Comparison of ENCODE assay signal across 8 cellular contexts in genomic region chr7:105531797-105532671, GRCh38. TPM values are rescaled to one million over a fixed set of nuclear protein-coding genes. Genes with fewer than 3 reads are reported as not detected.
DNase-seq lines count a peak whose midpoint lies in the region; ATAC-seq and TF ChIP-seq lines count a peak whose summit lies in the region.

TSS of gene RINT1 (plus strand) at chr7:105532201. CDS start at chr7:105532316, 115 bp downstream.

- 2% methylated on average over 42 of the region's 42 CpGs for WGBS in liver

- DNase-seq in CD14-positive monocyte (ENCODE audit: low spot score) = peak; percentile 92
- DNase-seq in NCI-H526 treated with DMSO at 0.1 percent for 48 hours (lab: John Stamatoyannopoulos, UW) = peak; percentile 93
- peak; percentile 87 for DNase-seq in activated CD4-positive, alpha-beta T cell treated with anti-CD3 and anti-CD28 coated beads, Interleukin-2, amount 50 U/mL, for 1 hour
- peak; percentile 92 for DNase-seq in stimulated activated CD4-positive, alpha-beta T cell treated with anti-CD3 and anti-CD28 coated beads, Interleukin-4, amount 100 ng/mL, for 24 hours

- peak within 1 kb of the TSS; percentile 80 to 83 for H3K27ac ChIP-seq in liver (ENCODE audit: low read depth in 1 of 2, low read length in 2 of 2)

- peak within 1 kb of the TSS; percentile 87 to 96 (median 94) for H3K4me3 ChIP-seq in liver (ENCODE audit: low read depth in 1 of 3, low read length in 3 of 3)

- ATAC-seq in GM19328 (IDR thresholded peaks at IDR 0.05; ENCODE audit: unreplicated experiment) (peak; percentile 92), HG03520 (IDR thresholded peaks at IDR 0.05; ENCODE audit: unreplicated experiment) (peak; percentile 89)

- TF ChIP-seq CTCF in CD14-positive monocyte (IDR thresholded peaks at IDR 0.05) (peak; percentile 84), liver (IDR thresholded peaks at IDR 0.05; ENCODE audit: low read depth, low read length, missing input control) (peak; percentile 62)

- H3K36me3 ChIP-seq in liver (ENCODE audit: control insufficient read depth in 4 of 4, insufficient read depth in 3 of 4, low read depth in 1 of 4, low read length in 3 of 4) = peaks cover 0 to 2% (median under 1%) of the 10 kb centered on the region in 4 donors

- no peaks in the 10 kb centered on the region for H3K27me3 ChIP-seq in liver (ENCODE audit: control insufficient read depth in 4 of 4, insufficient read depth in 4 of 4, low read length in 3 of 4)

- H3K9me3 ChIP-seq in liver (ENCODE audit: control insufficient read depth in 4 of 4, low read length in 3 of 4) = no peaks in the 10 kb centered on the region

- H3K4me3 Mint-ChIP-seq in CD14-positive monocyte = peak within 1 kb of the TSS; percentile 90 to 95
- H3K4me3 Mint-ChIP-seq in dendritic cell treated with granulocyte-macrophage colony-stimulating factor and Interleukin-4, amounts not matched to agents 40 ng/mL and 50 ng/mL, for 4 days = peak within 1 kb of the TSS; percentile 92

- H3K9me3 Mint-ChIP-seq in CD14-positive monocyte = no peaks in the 10 kb centered on the region
- H3K9me3 Mint-ChIP-seq in dendritic cell treated with granulocyte-macrophage colony-stimulating factor and Interleukin-4, amounts not matched to agents 40 ng/mL and 50 ng/mL, for 4 days = no peaks in the 10 kb centered on the region

- no peaks in the 10 kb centered on the region for H3K27me3 Mint-ChIP-seq in CD14-positive monocyte (ENCODE audit: low read depth in 3 of 3)
- H3K27me3 Mint-ChIP-seq in dendritic cell treated with granulocyte-macrophage colony-stimulating factor and Interleukin-4, amounts not matched to agents 40 ng/mL and 50 ng/mL, for 4 days = no peaks in the 10 kb centered on the region

- intact Hi-C loops in CD14-positive monocyte (cut with micrococcal nuclease) = no loop called here
- intact Hi-C loops in dendritic cell treated with granulocyte-macrophage colony-stimulating factor and Interleukin-4, amounts not matched to agents 40 ng/mL and 50 ng/mL, for 4 days (cut with micrococcal nuclease) = loop anchor here (1.0 kb wide), 1 partner anchor 10 kb away; the partner anchor contains the start of gene PUS7

- H3K27ac Mint-ChIP-seq in CD14-positive monocyte = peak within 1 kb of the TSS; percentile 82 to 95 (median 89)
- H3K27ac Mint-ChIP-seq in dendritic cell treated with granulocyte-macrophage colony-stimulating factor and Interleukin-4, amounts not matched to agents 40 ng/mL and 50 ng/mL, for 4 days = peak within 1 kb of the TSS; percentile 94

- H3K4me1 Mint-ChIP-seq in CD14-positive monocyte = peaks cover 23% of the 10 kb centered on the region
- peaks cover 22% of the 10 kb centered on the region for H3K4me1 Mint-ChIP-seq in dendritic cell treated with granulocyte-macrophage colony-stimulating factor and Interleukin-4, amounts not matched to agents 40 ng/mL and 50 ng/mL, for 4 days (ENCODE audit: low read depth)

- peak; percentile 40 to 62 for TF ChIP-seq RAD21 in liver (IDR thresholded peaks at IDR 0.05)

- H3K4me1 ChIP-seq in liver (ENCODE audit: control insufficient read depth in 4 of 4, insufficient read depth in 4 of 4, low read length in 3 of 4) = peaks cover 0 to 17% (median 15%) of the 10 kb centered on the region in 4 donors

- peak within 1 kb of the TSS; percentile 79 to 85 for H3K9ac ChIP-seq in liver (ENCODE audit: low read depth in 1 of 2, low read length in 2 of 2)

- H3K36me3 Mint-ChIP-seq in CD14-positive monocyte = peaks cover 2 to 13% of the 10 kb centered on the region in 2 donors
- H3K36me3 Mint-ChIP-seq in dendritic cell treated with granulocyte-macrophage colony-stimulating factor and Interleukin-4, amounts not matched to agents 40 ng/mL and 50 ng/mL, for 4 days (ENCODE audit: low read depth) = peaks cover 22% of the 10 kb centered on the region

TF ChIP-seq in liver, 16 proteins besides CTCF, POLR2A, EP300 and RAD21:
- TF ChIP-seq ATF3 (IDR thresholded peaks at IDR 0.05) = no peak
- TF ChIP-seq SP1 (IDR thresholded peaks at IDR 0.05) = peak; percentile 61
- peak; percentile 73 for TF ChIP-seq REST (IDR thresholded peaks at IDR 0.05)
- TF ChIP-seq EGR1 (IDR thresholded peaks at IDR 0.05; ENCODE audit: low read depth in 2 of 2) = no peak
- peak in 1 of 2 donors; percentile 63 for TF ChIP-seq HNF4A (conservative IDR thresholded peaks at IDR 0.05)
- peak in 1 of 2 donors; percentile 31 for TF ChIP-seq JUND (IDR thresholded peaks at IDR 0.05)
- no peak for TF ChIP-seq ZBTB33 (IDR thresholded peaks at IDR 0.05)
- TF ChIP-seq NR2F2 (IDR thresholded peaks at IDR 0.05) = no peak
- TF ChIP-seq HNF4G (IDR thresholded peaks at IDR 0.05) = no peak
- TF ChIP-seq YY1 (IDR thresholded peaks at IDR 0.05) = peak; percentile 80
- peak; percentile 98 for TF ChIP-seq TAF1 (conservative IDR thresholded peaks at IDR 0.05)
- TF ChIP-seq MAX (IDR thresholded peaks at IDR 0.05) = peak; percentile 46
- no peak for TF ChIP-seq FOXA2 (IDR thresholded peaks at IDR 0.05)
- no peak for TF ChIP-seq FOXA1 (IDR thresholded peaks at IDR 0.05)
- peak; percentile 25 to 85 for TF ChIP-seq GABPA (IDR thresholded peaks at IDR 0.05 in 1 of 2, conservative IDR thresholded peaks at IDR 0.05 in 1 of 2)
- TF ChIP-seq RXRA (IDR thresholded peaks at IDR 0.05) = peak in 1 of 2 donors; percentile 61
TF ChIP-seq in liver: peak in this region for 9.

RNA-seq across cellular contexts. Expression of gene RINT1, which starts in this region (rescaled TPM):
- 1 to 10 TPM; 3.2 to 5.2 TPM for polyA plus RNA-seq in CD14-positive monocyte
- 10 to 100 TPM in 1 of 2 donors, 1 to 10 TPM in 1; 7.5 to 10.9 TPM for total RNA-seq in liver
- polyA plus RNA-seq in liver = 1 to 10 TPM; 4.5 to 6.9 TPM

Comparison
In these comparisons a context has a peak if more than half of its experiments do, and no peak if none do; other contexts are left out.
1. Peak in every context shown above with its lines: DNase-seq, ATAC-seq, H3K4me3 ChIP-seq and H3K27ac ChIP-seq.